Comparison of ENCODE assay signal across 1 cellular context in genomic region chr3:109325657-109326056, GRCh38.
TF ChIP-seq lines count a peak whose summit lies in the region.

No MANE protein-coding gene starts in this region.

TF ChIP-seq in H1, 55 proteins besides CTCF, POLR2A, EP300 and RAD21:
- no peak for TF ChIP-seq JUN (IDR thresholded peaks at IDR 0.05; ENCODE audit: low read depth, low read length)
- TF ChIP-seq ATF2 (IDR thresholded peaks at IDR 0.05; ENCODE audit: low read length) = 0 out of 2 replicates have a peak, but pooled peaks have one; percentile 13
- no peak for TF ChIP-seq EGR1 (IDR thresholded peaks at IDR 0.05; ENCODE audit: borderline replicate concordance, low read depth, low read length)
- no peak for TF ChIP-seq SIN3A (conservative IDR thresholded peaks at IDR 0.05 in 1 of 2, IDR thresholded peaks at IDR 0.05 in 1 of 2; ENCODE audit: low read depth in 1 of 2, low read length in 2 of 2)
- no peak for TF ChIP-seq KDM1A (IDR thresholded peaks at IDR 0.05; ENCODE audit: borderline replicate concordance, low read length)
- TF ChIP-seq SIRT6 (IDR thresholded peaks at IDR 0.05; ENCODE audit: low read length) = peak; percentile 16
- peak; percentile 91 for TF ChIP-seq POLR2AphosphoS5 (IDR thresholded peaks at IDR 0.05; ENCODE audit: low read depth, low read length)
- peak; percentile 41 for TF ChIP-seq TAF7 (optimal IDR thresholded peaks at IDR 0.05; ENCODE audit: borderline replicate concordance, low read depth, low read length)
- TF ChIP-seq KDM5A (IDR thresholded peaks at IDR 0.05; ENCODE audit: low read length) = no peak
- no peak for TF ChIP-seq PHF8 (conservative IDR thresholded peaks at IDR 0.05; ENCODE audit: low read depth, low read length)
- TF ChIP-seq, protein P1, sequence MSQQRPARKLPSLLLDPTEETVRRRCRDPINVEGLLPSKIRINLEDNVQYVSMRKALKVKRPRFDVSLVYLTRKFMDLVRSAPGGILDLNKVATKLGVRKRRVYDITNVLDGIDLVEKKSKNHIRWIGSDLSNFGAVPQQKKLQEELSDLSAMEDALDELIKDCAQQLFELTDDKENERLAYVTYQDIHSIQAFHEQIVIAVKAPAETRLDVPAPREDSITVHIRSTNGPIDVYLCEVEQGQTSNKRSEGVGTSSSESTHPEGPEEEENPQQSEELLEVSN (IDR thresholded peaks at IDR 0.05) = no peak
TF ChIP-seq in H1: peak in this region for 4.
